In the genomic region with DNA sequence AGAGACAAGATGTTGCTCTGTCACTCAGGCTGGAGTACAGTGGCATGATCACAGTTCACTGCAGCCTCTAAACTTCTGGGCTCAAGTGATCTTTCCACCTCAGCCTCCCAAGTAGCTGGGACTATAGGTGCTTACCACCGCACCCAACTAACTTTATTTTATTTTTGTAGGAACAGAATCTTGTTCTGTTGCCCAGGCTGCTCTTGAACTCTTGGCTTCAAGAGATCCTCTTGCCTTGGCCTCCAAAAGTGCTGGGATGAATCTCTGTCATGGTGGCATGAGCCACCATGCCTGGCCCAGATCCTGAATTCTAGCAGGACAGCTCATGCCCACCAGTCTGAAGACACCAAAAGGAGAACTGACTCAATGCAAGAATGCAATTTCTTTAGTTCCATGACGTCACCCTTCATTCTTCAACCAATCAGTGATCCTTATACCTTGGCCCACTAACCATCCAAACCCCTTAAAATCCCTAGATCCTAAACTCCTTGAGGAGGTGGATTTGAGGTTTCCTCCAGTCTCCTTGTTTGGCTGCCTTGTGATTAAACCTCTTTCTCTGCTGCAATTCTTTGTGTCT, we compare ENCODE assay signal across 16 cellular contexts. TPM values are rescaled to one million over a fixed set of nuclear protein-coding genes. Genes with fewer than 3 reads are reported as not detected.
DNase-seq lines count a peak whose midpoint lies in the region; ATAC-seq and TF ChIP-seq lines count a peak whose summit lies in the region.
"Had no signal": no experiment of that assay in that cellular context is flagged by ENCODE, and none has a peak within 500 bp of the region (broad histone marks: within the 10 kb centered on the region; RNA-seq: fewer than 3 reads in every experiment).

No MANE protein-coding gene starts in this region.

- peak overlapping the region; percentile 41 for H3K4me3 Mint-ChIP-seq in activated B cell treated with CpG ODN at 0.5 μM for 24 hours
- H3K4me3 Mint-ChIP-seq: activated CD4-positive, alpha-beta T cell treated with anti-CD3 and anti-CD28 coated beads, Interleukin-2, amount 10 ng/mL, durations not matched to agents 24 days and 14 days; neural crest cell; stimulated activated naive CD8-positive, alpha-beta T cell treated with anti-CD3 and anti-CD28 coated beads, Interleukin-15, amount 100 ng/mL, for 72 hours had no signal

- H3K4me2 ChIP-seq in osteoblast (ENCODE audit: insufficient read depth, low read length), result no peak overlapping the region

- H2AFZ ChIP-seq in osteoblast (ENCODE audit: low read length), result no peak overlapping the region

- no peaks in the 10 kb centered on the region for H3K9me3 Mint-ChIP-seq in activated B cell treated with CpG ODN at 0.5 μM for 24 hours
- H3K9me3 Mint-ChIP-seq: neural crest cell; stimulated activated naive CD8-positive, alpha-beta T cell treated with anti-CD3 and anti-CD28 coated beads, Interleukin-15, amount 100 ng/mL, for 72 hours had no signal

- no peak overlapping the region for H3K27ac ChIP-seq in osteoblast (ENCODE audit: low read depth, low read length)
- H3K27ac ChIP-seq: C4-2B, SJSA1 had no signal

- intact Hi-C loops in activated B cell treated with CpG ODN at 0.5 μM for 24 hours (cut with micrococcal nuclease), result loop anchor here (2.0 kb wide), 1 partner anchor 62 kb away; a partner anchor contains a TSS

- TF ChIP-seq CTCF in activated B cell treated with CpG ODN at 0.5 μM for 24 hours (IDR thresholded peaks at IDR 0.05), result no peak
- no peak for TF ChIP-seq CTCF in osteoblast (IDR thresholded peaks at IDR 0.05; ENCODE audit: extremely low read depth, low read depth, low read length)

- peak; percentile 10 for ATAC-seq in GM18508 (IDR thresholded peaks at IDR 0.05; ENCODE audit: insufficient read depth, unreplicated experiment)
- peak; percentile 16 for ATAC-seq in GM21528 (IDR thresholded peaks at IDR 0.05; ENCODE audit: low FRiP score, unreplicated experiment)
- ATAC-seq in HG03135 (IDR thresholded peaks at IDR 0.05; ENCODE audit: unreplicated experiment), result peak; percentile 10
- peak; percentile 40 for ATAC-seq in activated B cell treated with CpG ODN at 0.5 μM for 24 hours (ENCODE audit: low read depth)
- no peak for ATAC-seq in HG03039 (IDR thresholded peaks at IDR 0.05; ENCODE audit: unreplicated experiment)
- ATAC-seq: stimulated activated naive CD8-positive, alpha-beta T cell treated with anti-CD3 and anti-CD28 coated beads, Interleukin-15, amount 100 ng/mL, for 72 hours had no signal

- H3K27me3 Mint-ChIP-seq in activated B cell treated with CpG ODN at 0.5 μM for 24 hours, result no peaks in the 10 kb centered on the region
- H3K27me3 Mint-ChIP-seq: stimulated activated naive CD8-positive, alpha-beta T cell treated with anti-CD3 and anti-CD28 coated beads, Interleukin-15, amount 100 ng/mL, for 72 hours had no signal

- H3K4me1 ChIP-seq in osteoblast (ENCODE audit: insufficient read depth, low read length), result peaks cover 3% of the 10 kb centered on the region
- H3K4me1 ChIP-seq: SJSA1 had no signal

- H3K36me3 Mint-ChIP-seq in activated B cell treated with CpG ODN at 0.5 μM for 24 hours (ENCODE audit: low read depth), result no peaks in the 10 kb centered on the region

- H3K9me3 ChIP-seq in osteoblast (ENCODE audit: low read depth, low read length), result no peaks in the 10 kb centered on the region
- H3K9me3 ChIP-seq: SJSA1 had no signal

- H3K4me3 ChIP-seq in osteoblast (ENCODE audit: insufficient read depth, low read length), result no peak overlapping the region
- H3K4me3 ChIP-seq: HAP-1, SJSA1 had no signal

- DNase-seq in activated B cell treated with CpG ODN at 0.5 μM for 24 hours, result no peak
- DNase-seq in HPDE6-E6E7 (ENCODE audit: extremely low spot score), result no peak
- DNase-seq in HCEC 1CT, result no peak
- no peak for DNase-seq in osteoblast (ENCODE audit: insufficient read length, low spot score, missing footprints)
- DNase-seq: activated CD4-positive, alpha-beta T cell treated with anti-CD3 and anti-CD28 coated beads, Interleukin-2, amount 10 ng/mL, durations not matched to agents 24 days and 14 days; activated naive CD4-positive, alpha-beta T cell; NCI-H446; stimulated activated naive CD8-positive, alpha-beta T cell treated with anti-CD3 and anti-CD28 coated beads, Interleukin-15, amount 100 ng/mL, for 72 hours had no signal

- H3K36me3 ChIP-seq in osteoblast (ENCODE audit: insufficient read depth, low read length), result no peaks in the 10 kb centered on the region
- H3K36me3 ChIP-seq: HAP-1 had no signal

- CTCF ChIA-PET in activated B cell treated with CpG ODN at 0.5 μM for 24 hours (lab: Charles Lee), result interaction anchor here (4.6 kb wide), 1 partner anchor 44 kb away, joined by 19 read pairs; no protein-coding TSS in a partner anchor

- H3K27me3 ChIP-seq in osteoblast (ENCODE audit: insufficient read depth, low read length), result peaks cover 6% of the 10 kb centered on the region

- H4K20me1 ChIP-seq in osteoblast (ENCODE audit: insufficient read depth, low read length), result no peaks in the 10 kb centered on the region

- peaks cover 76% of the 10 kb centered on the region for H3K4me1 Mint-ChIP-seq in activated B cell treated with CpG ODN at 0.5 μM for 24 hours
- H3K4me1 Mint-ChIP-seq: neural crest cell had no signal

- peak overlapping the region; percentile 85 for H3K27ac Mint-ChIP-seq in activated B cell treated with CpG ODN at 0.5 μM for 24 hours
- H3K27ac Mint-ChIP-seq: activated CD4-positive, alpha-beta T cell treated with anti-CD3 and anti-CD28 coated beads, Interleukin-2, amount 10 ng/mL, durations not matched to agents 24 days and 14 days had no signal

- POLR2A ChIA-PET in activated B cell treated with CpG ODN at 0.5 μM for 24 hours (lab: Charles Lee), result interaction anchor here (0.5 to 1.2 kb wide), 3 partner anchors 32 to 562 kb away, joined by 3 to 6 read pairs (median 3); a partner anchor contains a TSS

- H3K79me2 ChIP-seq in osteoblast (ENCODE audit: insufficient read depth, low read length), result no peaks in the 10 kb centered on the region

RNA-seq across cellular contexts. Expression of a gene that starts 25.6 kb away (rescaled TPM):
- total RNA-seq in activated B cell treated with CpG ODN at 0.5 μM for 24 hours (126 and 134 TPM in 2 replicates), osteoblast (30.4 and 33.3 TPM in 2 replicates)

RNA-seq across cellular contexts. Expression of a gene that starts 31.8 kb away (rescaled TPM):
- total RNA-seq in activated B cell treated with CpG ODN at 0.5 μM for 24 hours (101 and 117 TPM in 2 replicates), osteoblast (64.8 and 71.3 TPM in 2 replicates)

RNA-seq across cellular contexts. Expression of a gene that starts 46.8 kb away (rescaled TPM):
- total RNA-seq in activated B cell treated with CpG ODN at 0.5 μM for 24 hours (0.27 and 0.29 TPM in 2 replicates), osteoblast (0.36 and 0.59 TPM in 2 replicates)
